ENCODE assay signal across 19 cellular contexts in the genomic region with DNA sequence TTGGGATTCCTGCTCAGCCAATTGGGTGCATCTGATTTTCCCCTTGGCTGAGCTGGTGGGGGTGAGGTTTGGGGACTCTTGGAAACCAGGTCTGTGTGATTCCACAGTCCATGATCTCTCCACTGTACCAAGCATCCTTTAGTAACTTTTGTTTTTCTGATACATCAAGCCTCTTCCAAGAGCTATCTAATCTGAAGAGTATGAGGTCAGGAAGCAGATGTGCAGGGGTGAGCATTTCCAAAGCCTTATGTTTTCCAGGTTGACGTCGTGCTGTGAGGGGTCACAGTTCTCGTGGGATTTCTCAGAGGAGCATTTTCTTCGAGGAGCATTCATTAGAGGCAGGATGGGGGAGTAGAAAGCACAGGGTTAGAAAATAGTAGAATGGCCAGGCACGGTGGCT.
"Had no signal": no experiment of that assay in that cellular context is flagged by ENCODE, and none has a peak within 500 bp of the region (broad histone marks: within the 10 kb centered on the region; RNA-seq: fewer than 3 reads in every experiment).

No MANE protein-coding gene starts in this region.

- H3K9me3 ChIP-seq: heart left ventricle had no signal

- H3K4me1 ChIP-seq: parathyroid adenoma had no signal

- H3K36me3 ChIP-seq: brain microvascular endothelial cell, heart left ventricle had no signal

- DNase-seq: activated CD4-positive, alpha-beta T cell treated with anti-CD3 and anti-CD28 coated beads, Interleukin-2, amount 10 ng/mL, durations not matched to agents 7 days and 5 days; activated CD8-positive, alpha-beta memory T cell treated with anti-CD3 and anti-CD28 coated beads, Interleukin-2, amount 50 U/mL, for 4 hours; activated naive CD4-positive, alpha-beta T cell treated with anti-CD3 and anti-CD28 coated beads, Interleukin-2, amount 10 ng/mL, durations not matched to agents 7 days and 5 days; activated naive CD8-positive, alpha-beta T cell treated with anti-CD3 and anti-CD28 coated beads, Interleukin-2, amount 50 U/mL, for 24 hours; activated T-cell treated with anti-CD3 and anti-CD28 coated beads, Interleukin-2, amount 50 U/mL, for 4 hours; aorta; brain microvascular endothelial cell; cerebellar nuclear complex; effector CD8-positive, alpha-beta T cell; foreskin melanocyte; heart left ventricle; left colon; stimulated activated CD8-positive, alpha-beta memory T cell treated with anti-CD3 and anti-CD28 coated beads, Interleukin-4, amount 100 ng/mL, for 48 hours; stimulated activated naive CD4-positive, alpha-beta T cell; T1000 had no signal

- ATAC-seq: activated naive CD8-positive, alpha-beta T cell treated with anti-CD3 and anti-CD28 coated beads, Interleukin-2, amount 50 U/mL, for 24 hours; activated T-cell treated with anti-CD3 and anti-CD28 coated beads, Interleukin-2, amount 50 U/mL, for 4 hours; esophagus mucosa; left colon; natural killer cell treated with Interleukin-12 subunit alpha and Interleukin-12 subunit beta and Interleukin-15 and Interleukin-18, amount 100 ng/mL, for 72 hours had no signal

- H3K4me3 ChIP-seq: heart left ventricle, lung had no signal

- H3K27me3 ChIP-seq: brain microvascular endothelial cell, heart left ventricle had no signal

- H3K27ac ChIP-seq: brain microvascular endothelial cell, heart left ventricle, parathyroid adenoma had no signal
